ENCODE assay signal across 3 cellular contexts in genomic region chr5:9619331-9620092, GRCh38.
TF ChIP-seq lines count a peak whose summit lies in the region.

No MANE protein-coding gene starts in this region.

TF ChIP-seq in SK-N-SH, 30 proteins besides CTCF, POLR2A, EP300 and RAD21:
- TF ChIP-seq GATA2 (CRISPR knock-in tag; IDR thresholded peaks at IDR 0.05) (0 out of 2 replicates have a peak, but pooled peaks have one; percentile 28), MEF2A (IDR thresholded peaks at IDR 0.05; ENCODE audit: borderline replicate concordance, low read depth) (no peak), NFIC (IDR thresholded peaks at IDR 0.05; ENCODE audit: borderline replicate concordance) (no peak), ZBTB33 (IDR thresholded peaks at IDR 0.05; ENCODE audit: borderline replicate concordance, low read depth) (no peak), RXRA (IDR thresholded peaks at IDR 0.05; ENCODE audit: borderline replicate concordance, low read depth) (no peak), USF1 (IDR thresholded peaks at IDR 0.05; ENCODE audit: borderline replicate concordance, low read depth) (no peak), MXI1 (IDR thresholded peaks at IDR 0.05; ENCODE audit: low read depth, low read length) (no peak)

TF ChIP-seq in SK-N-SH treated with all-trans-retinoic acid at 6 μM for 48 hours, 23 proteins besides CTCF, POLR2A, EP300 and RAD21:
- TF ChIP-seq TOX (CRISPR knock-in tag; IDR thresholded peaks at IDR 0.05; ENCODE audit: borderline replicate concordance) (no peak), GLIS3 (CRISPR knock-in tag; IDR thresholded peaks at IDR 0.05) (no peak), PATZ1 (CRISPR knock-in tag; IDR thresholded peaks at IDR 0.05; ENCODE audit: borderline replicate concordance) (no peak), ZFP3 (CRISPR knock-in tag; IDR thresholded peaks at IDR 0.05) (no peak)

TF ChIP-seq in IMR-90, 13 proteins besides CTCF, POLR2A, EP300 and RAD21:
- TF ChIP-seq ELK1 (IDR thresholded peaks at IDR 0.05; ENCODE audit: borderline replicate concordance, low read depth, low read length), result no peak
- no peak for TF ChIP-seq FOS (IDR thresholded peaks at IDR 0.05; ENCODE audit: low read depth, low read length)
- TF ChIP-seq CHD1 (IDR thresholded peaks at IDR 0.05; ENCODE audit: low read depth, low read length), result no peak
- TF ChIP-seq CEBPB (IDR thresholded peaks at IDR 0.05; ENCODE audit: low read depth, low read length), result no peak
- no peak for TF ChIP-seq USF2 (IDR thresholded peaks at IDR 0.05; ENCODE audit: low read depth, low read length)
- no peak for TF ChIP-seq RFX5 (IDR thresholded peaks at IDR 0.05; ENCODE audit: low read depth, low read length)
- no peak for TF ChIP-seq MXI1 (IDR thresholded peaks at IDR 0.05; ENCODE audit: borderline replicate concordance, low read depth, low read length)
- TF ChIP-seq MAFK (IDR thresholded peaks at IDR 0.05; ENCODE audit: low read depth, low read length), result no peak
- TF ChIP-seq BHLHE40 (IDR thresholded peaks at IDR 0.05; ENCODE audit: low read depth, low read length), result no peak
- TF ChIP-seq RCOR1 (IDR thresholded peaks at IDR 0.05; ENCODE audit: insufficient replicate concordance, low read length), result no peak
- no peak for TF ChIP-seq MAZ (IDR thresholded peaks at IDR 0.05; ENCODE audit: borderline replicate concordance, low read depth, low read length)
- no peak for TF ChIP-seq NFE2L2 (IDR thresholded peaks at IDR 0.05; ENCODE audit: low read depth, low read length)
- no peak for TF ChIP-seq SMC3 (IDR thresholded peaks at IDR 0.05; ENCODE audit: low read depth, low read length)
